Comparison of ENCODE assay signal across 11 cellular contexts in genomic region chr5:159581502-159582249, GRCh38.
DNase-seq lines count a peak whose midpoint lies in the region; ATAC-seq and TF ChIP-seq lines count a peak whose summit lies in the region.
"Had no signal": no experiment of that assay in that cellular context is flagged by ENCODE, and none has a peak within 500 bp of the region (broad histone marks: within the 10 kb centered on the region; RNA-seq: fewer than 3 reads in every experiment).

No MANE protein-coding gene starts in this region.

- no peak overlapping the region for H2AFZ ChIP-seq in smooth muscle cell (ENCODE audit: low read depth)
- H2AFZ ChIP-seq: parathyroid adenoma had no signal

- no peaks in the 10 kb centered on the region for H3K27me3 ChIP-seq in smooth muscle cell (ENCODE audit: low read depth)

- peak; percentile 11 for TF ChIP-seq CTCF in smooth muscle cell (IDR thresholded peaks at IDR 0.05; ENCODE audit: borderline replicate concordance, insufficient read depth, poor library complexity, severe bottlenecking)

- H3K4me1 Mint-ChIP-seq in activated T-cell treated with anti-CD3 and anti-CD28 coated beads, Interleukin-2, amount 50 U/mL, for 4 hours (ENCODE audit: low read depth): no peaks in the 10 kb centered on the region
- H3K4me1 Mint-ChIP-seq in activated T-cell treated with anti-CD3 and anti-CD28 coated beads, Interleukin-2, amount 50 U/mL, for 72 hours (ENCODE audit: low read depth): no peaks in the 10 kb centered on the region

- H4K20me1 ChIP-seq in smooth muscle cell (ENCODE audit: low read depth): no peaks in the 10 kb centered on the region

- H3K27ac Mint-ChIP-seq in activated T-cell treated with anti-CD3 and anti-CD28 coated beads, Interleukin-2, amount 50 U/mL, for 72 hours: no peak overlapping the region
- H3K27ac Mint-ChIP-seq: CD14-positive monocyte; stimulated activated naive CD8-positive, alpha-beta T cell treated with anti-CD3 and anti-CD28 coated beads, Interleukin-15, Interleukin-2, amounts not matched to agents 100 ng/mL and 50 ng/mL, for 24 hours had no signal

- H3K27ac ChIP-seq in epithelial cell of prostate: peak overlapping the region; percentile 56
- H3K27ac ChIP-seq in smooth muscle cell (ENCODE audit: low read depth): peak overlapping the region; percentile 36
- H3K27ac ChIP-seq: parathyroid adenoma had no signal

- H3K36me3 ChIP-seq in smooth muscle cell (ENCODE audit: low read depth): no peaks in the 10 kb centered on the region

- no peak for DNase-seq in activated T-cell treated with anti-CD3 and anti-CD28 coated beads, Interleukin-2, amount 50 U/mL, for 4 hours
- DNase-seq in activated T-cell treated with anti-CD3 and anti-CD28 coated beads, Interleukin-2, amount 50 U/mL, for 72 hours: no peak
- DNase-seq in NCI-H446 treated with DMSO at 0.1 percent for 48 hours (lab: John Stamatoyannopoulos, UW) (peak; percentile 94), epithelial cell of prostate (ENCODE audit: low read depth, low spot score) (peak; percentile 81), smooth muscle cell (lab: John Stamatoyannopoulos, UW; ENCODE audit: unreplicated experiment) (no peak)

- H3K36me3 Mint-ChIP-seq in activated T-cell treated with anti-CD3 and anti-CD28 coated beads, Interleukin-2, amount 50 U/mL, for 4 hours (ENCODE audit: insufficient read depth): no peaks in the 10 kb centered on the region
- H3K36me3 Mint-ChIP-seq in activated T-cell treated with anti-CD3 and anti-CD28 coated beads, Interleukin-2, amount 50 U/mL, for 72 hours (ENCODE audit: insufficient read depth in 2 of 2): no peaks in the 10 kb centered on the region
- H3K36me3 Mint-ChIP-seq: CD14-positive monocyte had no signal

- H3K27me3 Mint-ChIP-seq in activated T-cell treated with anti-CD3 and anti-CD28 coated beads, Interleukin-2, amount 50 U/mL, for 4 hours (ENCODE audit: low read depth): peaks cover 7% of the 10 kb centered on the region
- H3K27me3 Mint-ChIP-seq in activated T-cell treated with anti-CD3 and anti-CD28 coated beads, Interleukin-2, amount 50 U/mL, for 72 hours (ENCODE audit: low read depth): peaks cover 9% of the 10 kb centered on the region

- no peak overlapping the region for H3K4me3 ChIP-seq in smooth muscle cell

- 72% methylated on average over 7 of the region's 7 CpGs for WGBS in smooth muscle cell (ENCODE audit: low lambda C conversion rate)

- H3F3A ChIP-seq in smooth muscle cell (ENCODE audit: low read depth): no peaks in the 10 kb centered on the region

- no peak overlapping the region for H3K4me3 Mint-ChIP-seq in activated T-cell treated with anti-CD3 and anti-CD28 coated beads, Interleukin-2, amount 50 U/mL, for 4 hours
- no peak overlapping the region for H3K4me3 Mint-ChIP-seq in activated T-cell treated with anti-CD3 and anti-CD28 coated beads, Interleukin-2, amount 50 U/mL, for 72 hours
- H3K4me3 Mint-ChIP-seq: CD14-positive monocyte; stimulated activated naive CD8-positive, alpha-beta T cell treated with anti-CD3 and anti-CD28 coated beads, Interleukin-15, Interleukin-2, amounts not matched to agents 100 ng/mL and 50 ng/mL, for 24 hours had no signal

- no peak overlapping the region for H3K4me2 ChIP-seq in smooth muscle cell

- no peaks in the 10 kb centered on the region for H3K79me2 ChIP-seq in smooth muscle cell (ENCODE audit: low read depth)
- H3K79me2 ChIP-seq: parathyroid adenoma had no signal

- H3K9ac ChIP-seq in smooth muscle cell (ENCODE audit: low read depth): no peak overlapping the region
- H3K9ac ChIP-seq: parathyroid adenoma had no signal

- peak; percentile 24 to 29 for ATAC-seq in activated T-cell treated with anti-CD3 and anti-CD28 coated beads, Interleukin-2, amount 50 U/mL, for 4 hours
- ATAC-seq in activated T-cell treated with anti-CD3 and anti-CD28 coated beads, Interleukin-2, amount 50 U/mL, for 72 hours (replicated peaks in 1 of 2): no peak
- no peak for ATAC-seq in GM21619 (IDR thresholded peaks at IDR 0.05; ENCODE audit: unreplicated experiment)
- ATAC-seq in HG02852 (IDR thresholded peaks at IDR 0.05; ENCODE audit: unreplicated experiment): no peak
- no peak for ATAC-seq in HG03460 (IDR thresholded peaks at IDR 0.05; ENCODE audit: unreplicated experiment)

- H3K4me1 ChIP-seq in smooth muscle cell (ENCODE audit: low read depth): no peaks in the 10 kb centered on the region
- H3K4me1 ChIP-seq: parathyroid adenoma had no signal

- peaks cover 4% of the 10 kb centered on the region for H3K9me3 Mint-ChIP-seq in activated T-cell treated with anti-CD3 and anti-CD28 coated beads, Interleukin-2, amount 50 U/mL, for 4 hours
- H3K9me3 Mint-ChIP-seq in activated T-cell treated with anti-CD3 and anti-CD28 coated beads, Interleukin-2, amount 50 U/mL, for 72 hours: peaks cover 0 to 2% of the 10 kb centered on the region in 2 donors

- H3K9me3 ChIP-seq in smooth muscle cell (replicated peaks; ENCODE audit: low read depth): no peaks in the 10 kb centered on the region

Comparison
In these comparisons a context has a peak if more than half of its experiments do, and no peak if none do; other contexts are left out.
1. ATAC-seq: peak in activated T-cell treated with anti-CD3 and anti-CD28 coated beads, Interleukin-2, amount 50 U/mL, for 4 hours (2 of 2); none in activated T-cell treated with anti-CD3 and anti-CD28 coated beads, Interleukin-2, amount 50 U/mL, for 72 hours (0 of 2), GM21619 (single experiment), HG02852 (single experiment) and HG03460 (single experiment).
2. DNase-seq: peak in NCI-H446 treated with DMSO at 0.1 percent for 48 hours (single experiment) and epithelial cell of prostate (single experiment); none in activated T-cell treated with anti-CD3 and anti-CD28 coated beads, Interleukin-2, amount 50 U/mL, for 4 hours (single experiment), activated T-cell treated with anti-CD3 and anti-CD28 coated beads, Interleukin-2, amount 50 U/mL, for 72 hours (0 of 2) and smooth muscle cell (single experiment).